Comparison of ENCODE assay signal across 21 cellular contexts in genomic region chr7:148149730-148150129, GRCh38.
DNase-seq lines count a peak whose midpoint lies in the region; ATAC-seq, FAIRE-seq and TF ChIP-seq lines count a peak whose summit lies in the region.
"Had no signal": no experiment of that assay in that cellular context is flagged by ENCODE, and none has a peak within 500 bp of the region (broad histone marks: within the 10 kb centered on the region; RNA-seq: fewer than 3 reads in every experiment).

No MANE protein-coding gene starts in this region.

- H3K36me3 ChIP-seq in MM.1S (replicated peaks; ENCODE audit: insufficient read depth, low read length) (no peaks in the 10 kb centered on the region), K562 (ENCODE audit: control insufficient read depth, insufficient read depth, low read length) (no peaks in the 10 kb centered on the region)
- H3K36me3 ChIP-seq: BLaER1 had no signal

- no TSS peak for BruUV-seq in K562 (replicated peaks; lab: Mats Ljungman, UMichigan)

- H3K4me3 ChIP-seq in GM12865 (ENCODE audit: low read depth, low read length) (no peak overlapping the region), MM.1S (ENCODE audit: low read length) (no peak overlapping the region), K562 (no peak overlapping the region)
- H3K4me3 ChIP-seq: BLaER1 had no signal

- no peak for FAIRE-seq in K562 (lab: Jason Lieb, UNC)
- FAIRE-seq: D721Med, GM12891, GM18507 had no signal

- H4K20me1 ChIP-seq in MM.1S (ENCODE audit: insufficient read depth, low read length) (no peaks in the 10 kb centered on the region), K562 (replicated peaks; ENCODE audit: control insufficient read depth, insufficient read depth, low read length) (no peaks in the 10 kb centered on the region)
- H4K20me1 ChIP-seq: BLaER1 had no signal

- DNase-seq in GM12865 (ENCODE audit: low read depth): peak; percentile 19
- peak; percentile 31 for DNase-seq in MM.1S
- DNase-seq in K562 (ENCODE audit: extremely low read depth in 1 of 4, low spot score in 3 of 4): no peak
- no peak for DNase-seq in KG1 (lab: John Stamatoyannopoulos, UW)
- DNase-seq in D341Med (ENCODE audit: low spot score): no peak
- DNase-seq: Caco-2; CD4-positive, CD25-positive, alpha-beta regulatory T cell; CD8-positive, alpha-beta T cell; DMS 273 treated with DMSO at 0.1 percent for 48 hours; DMS79; EL; GDM1; GOT3; H7; HCEC 1CT had no signal

- H2AFZ ChIP-seq in MM.1S (ENCODE audit: low read length): no peak overlapping the region
- H2AFZ ChIP-seq in K562 (ENCODE audit: low read depth, low read length): no peak overlapping the region

- H3K79me2 ChIP-seq in MM.1S (ENCODE audit: low read length) (no peaks in the 10 kb centered on the region), K562 (ENCODE audit: control insufficient read depth, insufficient read depth, low read length) (no peaks in the 10 kb centered on the region)

- 2% methylated on average over 3 of the region's 3 CpGs for WGBS in K562 (ENCODE audit: insufficient coverage, low coverage, missing lambda C conversion rate)

- intact Hi-C loops in K562 (cut with micrococcal nuclease): no loop called here

- CTCF ChIA-PET in K562 (lab: Yijun Ruan, JAX; ENCODE audit: low intra/inter-chr PET ratio): no interaction called here

- no peak for TF ChIP-seq RAD21 in K562 (CRISPR knock-in tag; conservative IDR thresholded peaks at IDR 0.05 in 1 of 2, IDR thresholded peaks at IDR 0.05 in 1 of 2)

- no peaks in the 10 kb centered on the region for H3F3A ChIP-seq in MM.1S (ENCODE audit: insufficient read depth, low read length)

- H3K27me3 ChIP-seq in MM.1S (replicated peaks; ENCODE audit: insufficient read depth, low read length): no peaks in the 10 kb centered on the region
- H3K27me3 ChIP-seq in K562 (ENCODE audit: control insufficient read depth in 2 of 2, insufficient read depth in 2 of 2, low read length in 2 of 2): no peaks in the 10 kb centered on the region
- H3K27me3 ChIP-seq: BLaER1 had no signal

- H3K9ac ChIP-seq in MM.1S (ENCODE audit: low read length) (no peak overlapping the region), K562 (ENCODE audit: insufficient read depth in 1 of 2, low read depth in 2 of 2, low read length in 2 of 2) (no peak overlapping the region)
- H3K9ac ChIP-seq: BLaER1 had no signal

- in situ Hi-C loops in K562 (cut with MboI): no loop called here

- H3K9me3 ChIP-seq in MM.1S (replicated peaks; ENCODE audit: insufficient read depth, low read length): no peaks in the 10 kb centered on the region
- no peaks in the 10 kb centered on the region for H3K9me3 ChIP-seq in K562 (replicated peaks; ENCODE audit: control insufficient read depth, insufficient read depth, low read depth, low read length)

- no peaks in the 10 kb centered on the region for H3K9me2 ChIP-seq in MM.1S (replicated peaks; ENCODE audit: insufficient read depth, low read length)

- TF ChIP-seq CTCF in GM12865 (IDR thresholded peaks at IDR 0.05; ENCODE audit: insufficient read depth, low read depth, low read length, missing control alignments): no peak
- TF ChIP-seq CTCF in MM.1S (IDR thresholded peaks at IDR 0.05; ENCODE audit: low read length): no peak
- no peak for TF ChIP-seq CTCF in K562 (IDR thresholded peaks at IDR 0.05 in 2 of 3, conservative IDR thresholded peaks at IDR 0.05 in 1 of 3; ENCODE audit: insufficient read depth in 2 of 3, low read depth in 1 of 3, low read length in 3 of 3)

- TF ChIP-seq EP300 in K562 (IDR thresholded peaks at IDR 0.05; ENCODE audit: low read length): no peak

- TF ChIP-seq POLR2A in K562 (conservative IDR thresholded peaks at IDR 0.05): no peak

- H3K4me1 ChIP-seq in MM.1S (ENCODE audit: low read length) (no peaks in the 10 kb centered on the region), K562 (replicated peaks in 1 of 2; ENCODE audit: control insufficient read depth in 2 of 2, insufficient read depth in 2 of 2, low read length in 2 of 2) (no peaks in the 10 kb centered on the region)
- H3K4me1 ChIP-seq: Caco-2 had no signal

- no peaks in the 10 kb centered on the region for H3K9me1 ChIP-seq in K562 (ENCODE audit: control insufficient read depth, insufficient read depth, low read length)

- no peak overlapping the region for H3K27ac ChIP-seq in MM.1S (ENCODE audit: low read length)
- no peak overlapping the region for H3K27ac ChIP-seq in K562 (ENCODE audit: extremely low read depth, low read depth, low read length)
- H3K27ac ChIP-seq: BLaER1, C4-2B had no signal

- ATAC-seq in K562 (no peak), GM21576 (IDR thresholded peaks at IDR 0.05; ENCODE audit: unreplicated experiment) (no peak)
- ATAC-seq: CD8-positive, alpha-beta T cell had no signal

- POLR2A ChIA-PET in K562 (lab: Yijun Ruan, JAX): interaction anchor here (0.6 kb wide), 1 partner anchor 327 kb away, joined by 4 read pairs; no protein-coding TSS in a partner anchor

- no peak overlapping the region for H3K4me2 ChIP-seq in MM.1S (ENCODE audit: low read depth, low read length)
- no peak overlapping the region for H3K4me2 ChIP-seq in K562 (ENCODE audit: insufficient read depth, low read length)
- H3K4me2 ChIP-seq: BLaER1 had no signal

TF ChIP-seq in K562, 482 proteins besides CTCF, POLR2A, EP300 and RAD21:
- TF ChIP-seq MTF1 (CRISPR knock-in tag; IDR thresholded peaks at IDR 0.05; ENCODE audit: borderline replicate concordance) (no peak), MAFG (tag; conservative IDR thresholded peaks at IDR 0.05) (peak; percentile 97), MAFF (IDR thresholded peaks at IDR 0.05; ENCODE audit: low read length) (peak; percentile 97), MBD2 (IDR thresholded peaks at IDR 0.05; ENCODE audit: borderline replicate concordance, low read depth) (no peak), NFE2 (IDR thresholded peaks at IDR 0.05; ENCODE audit: low read depth) (peak; percentile 58), ZNF316 (IDR thresholded peaks at IDR 0.05) (peak; percentile 96), C11orf30 (IDR thresholded peaks at IDR 0.05; ENCODE audit: low read depth) (peak; percentile 93), NFE2L1 (tag; IDR thresholded peaks at IDR 0.05; ENCODE audit: borderline replicate concordance, low read depth) (peak; percentile 63; the same call in 1 of the 2 replicates), MAFK (IDR thresholded peaks at IDR 0.05; ENCODE audit: low read length) (peak; percentile 98)

Comparison
In these comparisons a context has a peak if more than half of its experiments do, and no peak if none do; other contexts are left out.
1. DNase-seq: peak in GM12865 (single experiment) and MM.1S (single experiment); none in K562 (0 of 4), KG1 (single experiment) and D341Med (single experiment).